In genomic region chr17:63070031-63070430, GRCh38 we compare ENCODE assay signal across 24 cellular contexts.
"Had no signal": no experiment of that assay in that cellular context is flagged by ENCODE, and none has a peak within 500 bp of the region (broad histone marks: within the 10 kb centered on the region; RNA-seq: fewer than 3 reads in every experiment).

No MANE protein-coding gene starts in this region.

- H3K4me1 Mint-ChIP-seq: nephron had no signal

- H3K4me3 Mint-ChIP-seq: activated naive CD4-positive, alpha-beta T cell treated with anti-CD3 and anti-CD28 coated beads for 36 hours; activated naive CD8-positive, alpha-beta T cell treated with anti-CD3 and anti-CD28 coated beads for 36 hours; brain; endodermal cell; nephron; stimulated activated effector memory CD8-positive, alpha-beta T cell treated with anti-CD3 and anti-CD28 coated beads, Interleukin-12 subunit alpha, Interleukin-12 subunit beta, amount 100 ng/mL, for 72 hours; stimulated activated naive CD8-positive, alpha-beta T cell treated with anti-CD3 and anti-CD28 coated beads, Interleukin-15, amount 100 ng/mL, for 72 hours; T-helper 2 cell treated with Interferon-gamma antibody and Interleukin-4, amounts not matched to agents 5 μg/mL and 100 μg/mL, for 36 hours had no signal

- H3K36me3 ChIP-seq: ascending aorta, ovary, upper lobe of right lung had no signal

- H3K4me1 ChIP-seq: ascending aorta, upper lobe of right lung had no signal

- H3K36me3 Mint-ChIP-seq: activated naive CD8-positive, alpha-beta T cell treated with anti-CD3 and anti-CD28 coated beads for 36 hours; stimulated activated effector memory CD8-positive, alpha-beta T cell treated with anti-CD3 and anti-CD28 coated beads, Interleukin-12 subunit alpha, Interleukin-12 subunit beta, amount 100 ng/mL, for 72 hours had no signal

- H3K27ac Mint-ChIP-seq: activated naive CD4-positive, alpha-beta T cell treated with anti-CD3 and anti-CD28 coated beads for 36 hours; activated naive CD8-positive, alpha-beta T cell treated with anti-CD3 and anti-CD28 coated beads for 36 hours; brain; endodermal cell; nephron; progenitor cell of endocrine pancreas; stimulated activated effector memory CD8-positive, alpha-beta T cell treated with anti-CD3 and anti-CD28 coated beads, Interleukin-12 subunit alpha, Interleukin-12 subunit beta, amount 100 ng/mL, for 72 hours; stimulated activated naive CD8-positive, alpha-beta T cell treated with anti-CD3 and anti-CD28 coated beads, Interleukin-15, amount 100 ng/mL, for 72 hours; T-helper 2 cell treated with Interferon-gamma antibody and Interleukin-4, amounts not matched to agents 5 μg/mL and 100 μg/mL, for 36 hours had no signal

- H3K9me3 Mint-ChIP-seq: activated naive CD4-positive, alpha-beta T cell treated with anti-CD3 and anti-CD28 coated beads for 36 hours; activated naive CD8-positive, alpha-beta T cell treated with anti-CD3 and anti-CD28 coated beads for 36 hours; endodermal cell; nephron; stimulated activated effector memory CD8-positive, alpha-beta T cell treated with anti-CD3 and anti-CD28 coated beads, Interleukin-12 subunit alpha, Interleukin-12 subunit beta, amount 100 ng/mL, for 72 hours; stimulated activated naive CD8-positive, alpha-beta T cell treated with anti-CD3 and anti-CD28 coated beads, Interleukin-15, amount 100 ng/mL, for 72 hours; T-helper 2 cell treated with Interferon-gamma antibody and Interleukin-4, amounts not matched to agents 5 μg/mL and 100 μg/mL, for 36 hours had no signal

- H3K27me3 ChIP-seq: ascending aorta, ovary, upper lobe of right lung had no signal

- H3K9me3 ChIP-seq: ascending aorta, ovary, upper lobe of right lung had no signal

- H3K27ac ChIP-seq: ascending aorta, ovary, upper lobe of right lung, VCaP had no signal

- DNase-seq: activated CD4-positive, alpha-beta T cell treated with anti-CD3 and anti-CD28 coated beads for 4 hours; activated CD4-positive, alpha-beta T cell treated with anti-CD3 and anti-CD28 coated beads, Interleukin-2, amount 50 U/mL, for 4 hours; activated effector memory CD4-positive, alpha-beta T cell treated with Interleukin-2 at 50 U/mL for 16 hours; activated naive CD4-positive, alpha-beta T cell treated with anti-CD3 and anti-CD28 coated beads for 36 hours; activated naive CD8-positive, alpha-beta T cell treated with anti-CD3 and anti-CD28 coated beads for 36 hours; cortex of kidney; endodermal cell; foreskin melanocyte; left colon; mammary epithelial cell; ovary; small intestine; stimulated activated CD4-positive, alpha-beta T cell treated with anti-CD3 and anti-CD28 coated beads, Interleukin-4, amount 100 ng/mL, for 24 hours; stimulated activated naive CD8-positive, alpha-beta T cell treated with anti-CD3 and anti-CD28 coated beads, Interleukin-15, amount 100 ng/mL, for 72 hours; substantia nigra; T-helper 1 cell; upper lobe of right lung had no signal

- H3K27me3 Mint-ChIP-seq: activated naive CD8-positive, alpha-beta T cell treated with anti-CD3 and anti-CD28 coated beads for 36 hours; brain; progenitor cell of endocrine pancreas; stimulated activated naive CD8-positive, alpha-beta T cell treated with anti-CD3 and anti-CD28 coated beads, Interleukin-15, amount 100 ng/mL, for 72 hours had no signal

- H3K4me3 ChIP-seq: ascending aorta, ovary, upper lobe of right lung had no signal
